8 cellular contexts compared by ENCODE assay signal in the genomic region with DNA sequence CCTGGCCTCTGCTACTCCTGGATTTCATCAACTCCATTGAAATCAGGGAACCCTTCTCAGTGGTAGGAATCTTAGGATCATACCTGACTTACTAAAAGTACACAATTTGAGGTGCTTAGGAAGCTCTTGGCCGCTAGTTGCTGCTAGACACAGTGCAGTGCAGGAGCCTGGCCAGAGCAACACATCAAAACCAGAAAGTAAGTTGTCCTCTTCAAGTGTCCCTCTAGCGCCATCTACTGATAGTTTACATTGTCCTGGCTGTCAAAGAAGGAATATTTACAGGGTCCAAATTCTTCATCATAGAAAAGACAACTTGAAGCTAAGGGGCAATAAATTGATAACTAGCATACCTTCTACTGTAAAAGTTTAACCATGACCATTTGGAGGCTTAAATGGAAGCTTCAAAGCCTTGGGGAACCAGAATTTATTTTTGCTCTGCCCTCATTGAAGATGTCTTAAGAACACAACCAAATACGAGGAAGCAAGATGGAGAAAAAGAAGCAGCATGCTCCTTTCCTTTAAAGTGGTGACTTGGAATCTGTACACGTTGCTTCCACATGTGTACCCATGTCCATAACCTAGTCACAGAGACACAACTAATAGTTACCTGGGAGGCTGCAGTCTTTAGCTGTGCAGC.
DNase-seq lines count a peak whose midpoint lies in the region; ATAC-seq, FAIRE-seq and TF ChIP-seq lines count a peak whose summit lies in the region.

No MANE protein-coding gene starts in this region.

- H4K5ac ChIP-seq in mesendoderm (ENCODE audit: low read length): no peak overlapping the region

- no peak overlapping the region for H2AK5ac ChIP-seq in mesendoderm (ENCODE audit: low read length)

- no peaks in the 10 kb centered on the region for H3K27me3 Mint-ChIP-seq in activated T-helper 2 cell treated with anti-CD3 and anti-CD28 coated beads, Interferon-gamma antibody, Interleukin-2, Interleukin-4, amounts not matched to agents 10 μg/mL and 5 μg/mL and 100 μg/mL, durations not matched to agents 14 hours and 24 hours and 36 hours (ENCODE audit: low read depth)

- H3K4me1 ChIP-seq in Peyer's patch (no peaks in the 10 kb centered on the region), mesendoderm (ENCODE audit: control insufficient read depth, low read depth, low read length) (no peaks in the 10 kb centered on the region)

- H3K36me3 Mint-ChIP-seq in activated T-helper 2 cell treated with anti-CD3 and anti-CD28 coated beads, Interferon-gamma antibody, Interleukin-2, Interleukin-4, amounts not matched to agents 10 μg/mL and 5 μg/mL and 100 μg/mL, durations not matched to agents 14 hours and 24 hours and 36 hours (ENCODE audit: low read depth): no peaks in the 10 kb centered on the region

- H3K36me3 ChIP-seq in MG63: no peaks in the 10 kb centered on the region
- no peaks in the 10 kb centered on the region for H3K36me3 ChIP-seq in Peyer's patch
- no peaks in the 10 kb centered on the region for H3K36me3 ChIP-seq in mesendoderm (ENCODE audit: control insufficient read depth, insufficient read depth, low read length)

- no peak overlapping the region for H2BK120ac ChIP-seq in mesendoderm (ENCODE audit: low read depth, low read length)

- no CpG with 5 or more reads among the region's 4 CpGs for WGBS in mesendoderm (ENCODE audit: extremely low coverage, insufficient coverage, low lambda C conversion rate)

- no peak overlapping the region for H3K4me3 Mint-ChIP-seq in activated T-helper 2 cell treated with anti-CD3 and anti-CD28 coated beads, Interferon-gamma antibody, Interleukin-2, Interleukin-4, amounts not matched to agents 10 μg/mL and 5 μg/mL and 100 μg/mL, durations not matched to agents 14 hours and 24 hours and 36 hours (ENCODE audit: low read depth)

- FAIRE-seq in GM12891 (lab: Jason Lieb, UNC): peak; percentile 80
- peak; percentile 81 for FAIRE-seq in endometrium (lab: Jason Lieb, UNC)

- ATAC-seq in HG02588 (IDR thresholded peaks at IDR 0.05; ENCODE audit: unreplicated experiment): peak; percentile 96

- peak in 4 of 6 experiments; percentile 44 to 81 (median 78) for TF ChIP-seq CTCF in Peyer's patch (IDR thresholded peaks at IDR 0.05)

- intact Hi-C loops in activated T-helper 2 cell treated with anti-CD3 and anti-CD28 coated beads, Interferon-gamma antibody, Interleukin-2, Interleukin-4, amounts not matched to agents 10 μg/mL and 5 μg/mL and 100 μg/mL, durations not matched to agents 14 hours and 24 hours and 36 hours (cut with micrococcal nuclease): loop anchor here (5.0 kb wide), 1 partner anchor 403 kb away; no protein-coding TSS in a partner anchor

- TF ChIP-seq POLR2A in GM12891 (IDR thresholded peaks at IDR 0.05; ENCODE audit: low read depth, low read length): no peak
- TF ChIP-seq POLR2A in Peyer's patch (IDR thresholded peaks at IDR 0.05): no peak

- no peaks in the 10 kb centered on the region for H3K79me1 ChIP-seq in mesendoderm (ENCODE audit: low read length)

- H3K9me3 ChIP-seq in MG63 (no peaks in the 10 kb centered on the region), Peyer's patch (no peaks in the 10 kb centered on the region)

- no peak overlapping the region for H3K4ac ChIP-seq in mesendoderm (ENCODE audit: low read depth, low read length)

- H3K56ac ChIP-seq in mesendoderm (ENCODE audit: low read length): no peak overlapping the region

- H3K79me2 ChIP-seq in mesendoderm (ENCODE audit: control insufficient read depth, insufficient read depth, low read length): no peaks in the 10 kb centered on the region

- no peak overlapping the region for H2BK15ac ChIP-seq in mesendoderm (replicated peaks; ENCODE audit: low read depth)

- no peak overlapping the region for H3K4me3 ChIP-seq in MG63
- no peak overlapping the region for H3K4me3 ChIP-seq in Peyer's patch
- no peak overlapping the region for H3K4me3 ChIP-seq in mesendoderm (ENCODE audit: low read length)

- no peak overlapping the region for H3K9ac ChIP-seq in mesendoderm (ENCODE audit: low read length)

- no peak overlapping the region for H3K27ac Mint-ChIP-seq in activated T-helper 2 cell treated with anti-CD3 and anti-CD28 coated beads, Interferon-gamma antibody, Interleukin-2, Interleukin-4, amounts not matched to agents 10 μg/mL and 5 μg/mL and 100 μg/mL, durations not matched to agents 14 hours and 24 hours and 36 hours

- no peak overlapping the region for H2BK5ac ChIP-seq in mesendoderm (ENCODE audit: low read length)

- DNase-seq in 8988T (peak; percentile 7), GM12891 (ENCODE audit: insufficient read length, low spot score) (peak; percentile 18), MG63 (peak; percentile 59), Peyer's patch (peak in 2 of 3 donors; percentile 43 to 58), mesendoderm (peak; percentile 95)
- no peak for DNase-seq in activated T-helper 2 cell treated with anti-CD3 and anti-CD28 coated beads, Interferon-gamma antibody, Interleukin-2, Interleukin-4, amounts not matched to agents 10 μg/mL and 5 μg/mL and 100 μg/mL, durations not matched to agents 14 hours and 24 hours and 36 hours (ENCODE audit: low spot score)

- no peak overlapping the region for H3K4me2 ChIP-seq in mesendoderm (ENCODE audit: low read length)

- H3K23ac ChIP-seq in mesendoderm (ENCODE audit: low read length): no peak overlapping the region

- no peaks in the 10 kb centered on the region for H3K9me3 Mint-ChIP-seq in activated T-helper 2 cell treated with anti-CD3 and anti-CD28 coated beads, Interferon-gamma antibody, Interleukin-2, Interleukin-4, amounts not matched to agents 10 μg/mL and 5 μg/mL and 100 μg/mL, durations not matched to agents 14 hours and 24 hours and 36 hours

- H3K27me3 ChIP-seq in MG63 (no peaks in the 10 kb centered on the region), Peyer's patch (no peaks in the 10 kb centered on the region), mesendoderm (ENCODE audit: insufficient read depth, low read length, poor library complexity) (no peaks in the 10 kb centered on the region)

- H3K4me1 Mint-ChIP-seq in activated T-helper 2 cell treated with anti-CD3 and anti-CD28 coated beads, Interferon-gamma antibody, Interleukin-2, Interleukin-4, amounts not matched to agents 10 μg/mL and 5 μg/mL and 100 μg/mL, durations not matched to agents 14 hours and 24 hours and 36 hours (ENCODE audit: low read depth): no peaks in the 10 kb centered on the region

- no peak overlapping the region for H3K27ac ChIP-seq in Peyer's patch
- no peak overlapping the region for H3K27ac ChIP-seq in mesendoderm (ENCODE audit: low read depth, low read length)

- H3K18ac ChIP-seq in mesendoderm (ENCODE audit: low read length): no peak overlapping the region

- no peak overlapping the region for H4K8ac ChIP-seq in mesendoderm (ENCODE audit: low read depth, low read length)

TF ChIP-seq in GM12891, 5 proteins besides CTCF, POLR2A, EP300 and RAD21:
- TF ChIP-seq SPI1 (IDR thresholded peaks at IDR 0.05; ENCODE audit: low read depth, low read length) (no peak), POLR2AphosphoS5 (IDR thresholded peaks at IDR 0.05; ENCODE audit: low read depth, low read length) (no peak), TAF1 (IDR thresholded peaks at IDR 0.05; ENCODE audit: low read depth, low read length) (no peak), POU2F2 (IDR thresholded peaks at IDR 0.05; ENCODE audit: low read depth, low read length) (no peak), PAX5 (IDR thresholded peaks at IDR 0.05; ENCODE audit: insufficient read depth, low read length, severe bottlenecking) (no peak)
